ENCODE assay signal across 15 cellular contexts in genomic region chr18:4510709-4511108, GRCh38. TPM values are rescaled to one million over a fixed set of nuclear protein-coding genes. Genes with fewer than 3 reads are reported as not detected.
DNase-seq lines count a peak whose midpoint lies in the region; ATAC-seq, FAIRE-seq and TF ChIP-seq lines count a peak whose summit lies in the region.
"Had no signal": no experiment of that assay in that cellular context is flagged by ENCODE, and none has a peak within 500 bp of the region (broad histone marks: within the 10 kb centered on the region; RNA-seq: fewer than 3 reads in every experiment).

No MANE protein-coding gene starts in this region.

- H3K9ac ChIP-seq in K562 (ENCODE audit: insufficient read depth in 1 of 2, low read depth in 2 of 2, low read length in 2 of 2): no peak overlapping the region

- H3K27ac Mint-ChIP-seq in stimulated activated memory B cell treated with anti-CD40 and anti-IgM and Interleukin-4, amounts not matched to agents 10 μg/mL and 1 μg/mL and 100 μg/mL, for 72 hours: no peak overlapping the region

- H3K4me2 ChIP-seq in K562 (ENCODE audit: insufficient read depth, low read length): no peak overlapping the region

- no peaks in the 10 kb centered on the region for H3K36me3 Mint-ChIP-seq in stimulated activated memory B cell treated with anti-CD40 and anti-IgM and Interleukin-4, amounts not matched to agents 10 μg/mL and 1 μg/mL and 100 μg/mL, for 72 hours

- no peaks in the 10 kb centered on the region for H3K9me1 ChIP-seq in K562 (ENCODE audit: control insufficient read depth, insufficient read depth, low read length)

- POLR2A ChIA-PET in K562 (lab: Yijun Ruan, JAX): no interaction called here

- H3K27ac ChIP-seq in K562 (ENCODE audit: extremely low read depth, low read depth, low read length): no peak overlapping the region
- H3K27ac ChIP-seq: Peyer's patch had no signal

- DNase-seq in NCI-H146 (lab: John Stamatoyannopoulos, UW) (peak; percentile 21), NCI-H146 treated with DMSO at 0.1 percent for 48 hours (lab: John Stamatoyannopoulos, UW; ENCODE audit: unreplicated experiment) (no peak), K562 (ENCODE audit: extremely low read depth in 1 of 4, low spot score in 3 of 4) (no peak), left cardiac atrium (no peak), CD1c-positive myeloid dendritic cell (ENCODE audit: extremely low spot score) (no peak)
- DNase-seq: 8988T; activated T-cell treated with anti-CD3 and anti-CD28 coated beads, Interleukin-2, amount 50 U/mL, for 4 hours; glutamatergic neuron; KBM-7; NCI-H2081 treated with DMSO at 0.1 percent for 48 hours had no signal

- no peak overlapping the region for H3K4me3 Mint-ChIP-seq in stimulated activated memory B cell treated with anti-CD40 and anti-IgM and Interleukin-4, amounts not matched to agents 10 μg/mL and 1 μg/mL and 100 μg/mL, for 72 hours
- H3K4me3 Mint-ChIP-seq: activated T-cell treated with anti-CD3 and anti-CD28 coated beads, Interleukin-2, amount 50 U/mL, for 4 hours had no signal

- FAIRE-seq in K562 (lab: Jason Lieb, UNC): peak; percentile 91
- FAIRE-seq: TTC549 had no signal

- H3K4me3 ChIP-seq in K562: no peak overlapping the region
- H3K4me3 ChIP-seq: Peyer's patch had no signal

- no peaks in the 10 kb centered on the region for H3K27me3 ChIP-seq in K562 (ENCODE audit: control insufficient read depth in 2 of 2, insufficient read depth in 2 of 2, low read length in 2 of 2)
- H3K27me3 ChIP-seq: Peyer's patch had no signal

- no peaks in the 10 kb centered on the region for H3K79me2 ChIP-seq in K562 (ENCODE audit: control insufficient read depth, insufficient read depth, low read length)

- intact Hi-C loops in K562 (cut with micrococcal nuclease) (no loop called here), left cardiac atrium (cut with DNase I) (no loop called here)

- H4K20me1 ChIP-seq in K562 (replicated peaks; ENCODE audit: control insufficient read depth, insufficient read depth, low read length): no peaks in the 10 kb centered on the region

- peaks cover 5% of the 10 kb centered on the region for H3K9me3 Mint-ChIP-seq in stimulated activated memory B cell treated with anti-CD40 and anti-IgM and Interleukin-4, amounts not matched to agents 10 μg/mL and 1 μg/mL and 100 μg/mL, for 72 hours

- TF ChIP-seq POLR2A in K562 (conservative IDR thresholded peaks at IDR 0.05): no peak

- no peak overlapping the region for H2AFZ ChIP-seq in K562 (ENCODE audit: low read depth, low read length)

- no peaks in the 10 kb centered on the region; a peak in 1 of 5 replicates for H3K4me1 ChIP-seq in K562 (replicated peaks in 1 of 2; ENCODE audit: control insufficient read depth in 2 of 2, insufficient read depth in 2 of 2, low read length in 2 of 2)
- H3K4me1 ChIP-seq: Peyer's patch had no signal

- in situ Hi-C loops in K562 (cut with MboI): no loop called here

- TF ChIP-seq EP300 in K562 (IDR thresholded peaks at IDR 0.05; ENCODE audit: low read length): no peak

- no peaks in the 10 kb centered on the region for H3K4me1 Mint-ChIP-seq in stimulated activated memory B cell treated with anti-CD40 and anti-IgM and Interleukin-4, amounts not matched to agents 10 μg/mL and 1 μg/mL and 100 μg/mL, for 72 hours

- H3K9me3 ChIP-seq in K562 (replicated peaks; ENCODE audit: control insufficient read depth, insufficient read depth, low read depth, low read length): peaks cover 5% of the 10 kb centered on the region; the same call in 1 of the 2 replicates
- H3K9me3 ChIP-seq: Peyer's patch had no signal

- no peak for ATAC-seq in K562
- ATAC-seq in left cardiac atrium: peak; percentile 27 to 78
- peak; percentile 98 for ATAC-seq in stimulated activated memory B cell treated with anti-CD40 and anti-IgM and Interleukin-4, amounts not matched to agents 10 μg/mL and 1 μg/mL and 100 μg/mL, for 72 hours
- ATAC-seq in GM21447 (IDR thresholded peaks at IDR 0.05; ENCODE audit: unreplicated experiment): no peak
- no peak for ATAC-seq in GM21717 (IDR thresholded peaks at IDR 0.05; ENCODE audit: unreplicated experiment)
- ATAC-seq: activated T-cell treated with anti-CD3 and anti-CD28 coated beads, Interleukin-2, amount 50 U/mL, for 4 hours had no signal

- BruUV-seq in K562 (replicated peaks; lab: Mats Ljungman, UMichigan): no TSS peak

- no peaks in the 10 kb centered on the region for H3K27me3 Mint-ChIP-seq in stimulated activated memory B cell treated with anti-CD40 and anti-IgM and Interleukin-4, amounts not matched to agents 10 μg/mL and 1 μg/mL and 100 μg/mL, for 72 hours

- TF ChIP-seq CTCF in K562 (IDR thresholded peaks at IDR 0.05 in 2 of 3, conservative IDR thresholded peaks at IDR 0.05 in 1 of 3; ENCODE audit: insufficient read depth in 2 of 3, low read depth in 1 of 3, low read length in 3 of 3): no peak

- H3K36me3 ChIP-seq in K562 (ENCODE audit: control insufficient read depth, insufficient read depth, low read length): no peaks in the 10 kb centered on the region
- H3K36me3 ChIP-seq: Peyer's patch had no signal

- CTCF ChIA-PET in K562 (lab: Yijun Ruan, JAX; ENCODE audit: low intra/inter-chr PET ratio): no interaction called here

- TF ChIP-seq RAD21 in K562 (CRISPR knock-in tag; conservative IDR thresholded peaks at IDR 0.05 in 1 of 2, IDR thresholded peaks at IDR 0.05 in 1 of 2): no peak

TF ChIP-seq in K562, 482 proteins besides CTCF, POLR2A, EP300 and RAD21 (continues in another document):
- TF ChIP-seq TAL1 (IDR thresholded peaks at IDR 0.05): no peak
- no peak for TF ChIP-seq PPARD (CRISPR knock-in tag; IDR thresholded peaks at IDR 0.05)
- no peak for TF ChIP-seq HDAC6 (IDR thresholded peaks at IDR 0.05; ENCODE audit: low read depth, low read length)
- TF ChIP-seq CBX2 (IDR thresholded peaks at IDR 0.05; ENCODE audit: insufficient read depth, low read length, poor library complexity, severe bottlenecking): no peak
- no peak for TF ChIP-seq ZNF143 (CRISPR knock-in tag; IDR thresholded peaks at IDR 0.05)
- no peak for TF ChIP-seq FOXA3 (CRISPR knock-in tag; conservative IDR thresholded peaks at IDR 0.05 in 1 of 2, IDR thresholded peaks at IDR 0.05 in 1 of 2)
- TF ChIP-seq BCLAF1 (IDR thresholded peaks at IDR 0.05; ENCODE audit: borderline replicate concordance in 1 of 2, control insufficient read depth in 1 of 2, low read depth in 2 of 2, low read length in 1 of 2): no peak
- TF ChIP-seq LARP7 (IDR thresholded peaks at IDR 0.05): no peak
- TF ChIP-seq CBFA2T2 (conservative IDR thresholded peaks at IDR 0.05): no peak
- no peak for TF ChIP-seq ZNF436 (CRISPR knock-in tag; IDR thresholded peaks at IDR 0.05)
- TF ChIP-seq ZNF395 (CRISPR knock-in tag; IDR thresholded peaks at IDR 0.05): no peak
- TF ChIP-seq BCOR (IDR thresholded peaks at IDR 0.05): no peak
- TF ChIP-seq ZNF589 (CRISPR knock-in tag; IDR thresholded peaks at IDR 0.05; ENCODE audit: low read depth): no peak

RNA-seq across cellular contexts. Expression of gene DLGAP1, which starts 55.6 kb away (rescaled TPM):
- 0.32 and 0.44 TPM in 2 replicates for total RNA-seq in K562 (2011; cell fraction: chromatin; rRNA removed; ENCODE audit: low replicate concordance)
- total RNA-seq in K562 (2011; cell fraction: nucleolus; rRNA removed): 0.17 TPM in 1 of 2 replicates, not detected in the other
- 0.23 TPM in 1 of 2 replicates, not detected in the other for total RNA-seq in K562 (2011; cell fraction: nucleoplasm; rRNA removed)
- total RNA-seq in K562 (2014; rRNA removed) (0.04 and 0.05 TPM in 2 replicates), K562 (2014; rRNA removed; fragmentation: Illumina TruSeq; extraction: Trizol) (0.03 and 0.07 TPM in 2 replicates), K562 (2015; rRNA removed; fragmentation: Illumina TruSeq; extraction: Trizol) (0.08 and 0.22 TPM in 2 replicates), K562 (2021) (0.20 and 0.49 TPM in 2 replicates), left cardiac atrium (under 1 TPM; 0.29 to 0.47 TPM)
- polyA plus RNA-seq in K562 (2011; rRNA removed) (0.07 and 0.22 TPM in 2 replicates), K562 (2014; fragmentation: Illumina TruSeq; extraction: Trizol) (0.13 TPM in 1 of 2 replicates, not detected in the other), K562 (2014; fragmentation: Nextera tagmentation; extraction: Ambion mirVana) (under 1 TPM; 0.04 to 0.08 TPM), K562 (2014; rRNA removed) (0.08 and 0.11 TPM in 2 replicates)
- polyA plus RNA-seq in K562 (2011; cell fraction: cytosol; rRNA removed): 0.07 and 0.34 TPM in 2 replicates
- polyA plus RNA-seq in K562 (2011; cell fraction: nucleus; rRNA removed): 0.07 and 0.09 TPM in 2 replicates
- 0.13 and 0.36 TPM in 2 replicates for polyA plus RNA-seq in K562 (2012)
- 0.07 and 0.30 TPM in 2 replicates for polyA minus RNA-seq in K562 (2011; rRNA and poly(A)+ RNA removed)
- polyA minus RNA-seq in K562 (2011; cell fraction: cytosol; rRNA and poly(A)+ RNA removed): not detected in 2 replicates
- polyA minus RNA-seq in K562 (2011; cell fraction: nucleus; rRNA and poly(A)+ RNA removed): 0.13 and 0.22 TPM in 2 replicates

Comparison
In these comparisons a context has a peak if more than half of its experiments do, and no peak if none do; other contexts are left out.
1. ATAC-seq: peak in left cardiac atrium (2 of 2) and stimulated activated memory B cell treated with anti-CD40 and anti-IgM and Interleukin-4, amounts not matched to agents 10 μg/mL and 1 μg/mL and 100 μg/mL, for 72 hours (single experiment); none in K562 (single experiment), GM21447 (single experiment) and GM21717 (single experiment).